In the genomic region with DNA sequence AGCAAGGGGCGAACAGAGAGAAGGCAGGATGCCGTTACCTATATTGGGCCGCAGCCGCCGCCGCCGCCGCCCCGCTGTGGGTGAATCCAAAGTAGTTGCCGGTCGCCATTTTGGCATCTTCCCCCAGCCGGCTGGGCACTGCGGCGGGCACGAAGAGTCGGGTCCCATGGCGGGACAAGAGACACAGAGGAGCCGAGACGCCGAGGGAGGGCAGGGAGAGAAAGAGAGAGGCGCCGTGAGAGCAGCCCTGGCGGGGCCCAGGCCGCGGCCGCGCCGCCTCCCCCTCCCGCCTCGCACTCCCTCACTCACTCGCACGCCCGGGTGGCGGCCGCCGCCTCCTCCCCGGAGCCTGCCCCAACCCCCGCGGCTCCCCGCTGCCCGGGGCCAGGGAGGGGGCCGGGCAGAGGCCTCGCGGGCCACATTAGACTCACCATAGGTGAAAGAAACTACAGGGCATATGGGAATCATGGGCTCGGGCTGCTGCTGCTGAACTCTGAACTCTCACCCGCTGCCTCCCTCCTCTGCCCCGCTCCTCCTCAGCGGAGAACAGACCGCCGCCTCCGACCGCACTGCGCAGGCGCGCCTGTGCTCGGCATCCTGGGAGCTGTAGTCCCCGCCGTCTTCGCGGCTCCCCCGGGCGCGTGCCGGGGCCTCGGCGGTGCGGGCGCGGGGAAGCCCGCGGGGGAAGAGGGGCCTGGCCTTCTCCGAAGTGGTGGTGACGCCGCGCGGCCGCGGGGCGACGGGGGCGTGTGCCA, we compare ENCODE assay signal across 1 cellular context.
TF ChIP-seq lines count a peak whose summit lies in the region.

Gene ZFR (minus strand): TSS at position 550 of the 755 bp plus-strand sequence. CDS start 82 bp downstream, at position 468.

TF ChIP-seq in HEK293, 187 proteins besides CTCF, POLR2A, EP300 and RAD21 (continued from another document and continues in another):
- peak; percentile 13; the same call in 1 of the 2 replicates for TF ChIP-seq ZBTB11 (tag by site-specific recombination; conservative IDR thresholded peaks at IDR 0.05; ENCODE audit: low read depth)
- no peak for TF ChIP-seq ZNF133 (tag by site-specific recombination; IDR thresholded peaks at IDR 0.05)
- peak; percentile 24; the same call in 1 of the 2 replicates for TF ChIP-seq KLF9 (tag by site-specific recombination; IDR thresholded peaks at IDR 0.05; ENCODE audit: low read depth)
- no peak for TF ChIP-seq ZNF677 (tag by site-specific recombination; IDR thresholded peaks at IDR 0.05)
- no peak for TF ChIP-seq ZNF426 (tag by site-specific recombination; IDR thresholded peaks at IDR 0.05)
- no peak for TF ChIP-seq ZNF138 (tag by site-specific recombination; IDR thresholded peaks at IDR 0.05; ENCODE audit: borderline replicate concordance)
- peak; percentile 58; the same call in 1 of the 2 replicates for TF ChIP-seq KLF7 (tag by site-specific recombination; IDR thresholded peaks at IDR 0.05; ENCODE audit: borderline replicate concordance)
- TF ChIP-seq, protein P1, sequence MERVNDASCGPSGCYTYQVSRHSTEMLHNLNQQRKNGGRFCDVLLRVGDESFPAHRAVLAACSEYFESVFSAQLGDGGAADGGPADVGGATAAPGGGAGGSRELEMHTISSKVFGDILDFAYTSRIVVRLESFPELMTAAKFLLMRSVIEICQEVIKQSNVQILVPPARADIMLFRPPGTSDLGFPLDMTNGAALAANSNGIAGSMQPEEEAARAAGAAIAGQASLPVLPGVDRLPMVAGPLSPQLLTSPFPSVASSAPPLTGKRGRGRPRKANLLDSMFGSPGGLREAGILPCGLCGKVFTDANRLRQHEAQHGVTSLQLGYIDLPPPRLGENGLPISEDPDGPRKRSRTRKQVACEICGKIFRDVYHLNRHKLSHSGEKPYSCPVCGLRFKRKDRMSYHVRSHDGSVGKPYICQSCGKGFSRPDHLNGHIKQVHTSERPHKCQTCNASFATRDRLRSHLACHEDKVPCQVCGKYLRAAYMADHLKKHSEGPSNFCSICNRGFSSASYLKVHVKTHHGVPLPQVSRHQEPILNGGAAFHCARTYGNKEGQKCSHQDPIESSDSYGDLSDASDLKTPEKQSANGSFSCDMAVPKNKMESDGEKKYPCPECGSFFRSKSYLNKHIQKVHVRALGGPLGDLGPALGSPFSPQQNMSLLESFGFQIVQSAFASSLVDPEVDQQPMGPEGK (tag by site-specific recombination; IDR thresholded peaks at IDR 0.05), result 0 out of 2 replicates have a peak, but pooled peaks have one; percentile 10
- 0 out of 2 replicates have a peak, but pooled peaks have one; percentile 33 for TF ChIP-seq ZNF184 (tag by site-specific recombination; IDR thresholded peaks at IDR 0.05)
- TF ChIP-seq GLIS2 (tag by site-specific recombination; IDR thresholded peaks at IDR 0.05), result peak; percentile 57
- TF ChIP-seq REST (tag by site-specific recombination; IDR thresholded peaks at IDR 0.05), result 0 out of 2 replicates have a peak, but pooled peaks have one; percentile 29
- no peak for TF ChIP-seq ZBTB48 (tag by site-specific recombination; IDR thresholded peaks at IDR 0.05)
- TF ChIP-seq ZNF449 (tag by site-specific recombination; IDR thresholded peaks at IDR 0.05), result peak; percentile 79; the same call in 1 of the 2 replicates
- peak; percentile 70 for TF ChIP-seq GLIS1 (tag by site-specific recombination; IDR thresholded peaks at IDR 0.05)
- TF ChIP-seq, protein P2, sequence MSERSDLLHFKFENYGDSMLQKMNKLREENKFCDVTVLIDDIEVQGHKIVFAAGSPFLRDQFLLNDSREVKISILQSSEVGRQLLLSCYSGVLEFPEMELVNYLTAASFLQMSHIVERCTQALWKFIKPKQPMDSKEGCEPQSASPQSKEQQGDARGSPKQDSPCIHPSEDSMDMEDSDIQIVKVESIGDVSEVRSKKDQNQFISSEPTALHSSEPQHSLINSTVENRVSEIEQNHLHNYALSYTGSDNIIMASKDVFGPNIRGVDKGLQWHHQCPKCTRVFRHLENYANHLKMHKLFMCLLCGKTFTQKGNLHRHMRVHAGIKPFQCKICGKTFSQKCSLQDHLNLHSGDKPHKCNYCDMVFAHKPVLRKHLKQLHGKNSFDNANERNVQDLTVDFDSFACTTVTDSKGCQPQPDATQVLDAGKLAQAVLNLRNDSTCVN (tag by site-specific recombination; optimal IDR thresholded peaks at IDR 0.05), result peak; percentile 98
- TF ChIP-seq SP3 (tag by site-specific recombination; IDR thresholded peaks at IDR 0.05), result peak; percentile 70
- peak; percentile 94 for TF ChIP-seq ZBTB20 (tag by site-specific recombination; IDR thresholded peaks at IDR 0.05)
- TF ChIP-seq ZXDB (tag by site-specific recombination; IDR thresholded peaks at IDR 0.05), result peak; percentile 57
- TF ChIP-seq, protein P3, sequence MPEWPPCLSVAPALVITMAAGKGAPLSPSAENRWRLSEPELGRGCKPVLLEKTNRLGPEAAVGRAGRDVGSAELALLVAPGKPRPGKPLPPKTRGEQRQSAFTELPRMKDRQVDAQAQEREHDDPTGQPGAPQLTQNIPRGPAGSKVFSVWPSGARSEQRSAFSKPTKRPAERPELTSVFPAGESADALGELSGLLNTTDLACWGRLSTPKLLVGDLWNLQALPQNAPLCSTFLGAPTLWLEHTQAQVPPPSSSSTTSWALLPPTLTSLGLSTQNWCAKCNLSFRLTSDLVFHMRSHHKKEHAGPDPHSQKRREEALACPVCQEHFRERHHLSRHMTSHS (tag by site-specific recombination; IDR thresholded peaks at IDR 0.05), result no peak
- peak; percentile 77 for TF ChIP-seq ZFHX2 (tag by site-specific recombination; conservative IDR thresholded peaks at IDR 0.05)
- peak; percentile 57 for TF ChIP-seq KLF16 (tag by site-specific recombination; IDR thresholded peaks at IDR 0.05)
- TF ChIP-seq ZNF660 (tag by site-specific recombination; IDR thresholded peaks at IDR 0.05), result peak; percentile 80
- peak; percentile 65 for TF ChIP-seq KLF1 (tag by site-specific recombination; IDR thresholded peaks at IDR 0.05)
- TF ChIP-seq ZNF341 (tag by site-specific recombination; IDR thresholded peaks at IDR 0.05; ENCODE audit: low read depth), result 0 out of 2 replicates have a peak, but pooled peaks have one; percentile 70
- TF ChIP-seq HOXD13 (CRISPR knock-in tag; IDR thresholded peaks at IDR 0.05; ENCODE audit: borderline replicate concordance), result peak; percentile 62; the same call in 1 of the 2 replicates
- TF ChIP-seq ZNF324 (tag by site-specific recombination; IDR thresholded peaks at IDR 0.05), result peak; percentile 49; the same call in 1 of the 2 replicates
- TF ChIP-seq ZNF335 (tag by site-specific recombination; conservative IDR thresholded peaks at IDR 0.05), result peak; percentile 50
- TF ChIP-seq EGR2 (tag by site-specific recombination; IDR thresholded peaks at IDR 0.05; ENCODE audit: low read depth), result peak; percentile 6; the same call in 1 of the 2 replicates
- peak; percentile 47 for TF ChIP-seq ZBTB8A (tag by site-specific recombination; IDR thresholded peaks at IDR 0.05)
- peak; percentile 90; the same call in 1 of the 2 replicates for TF ChIP-seq ZNF561 (tag by site-specific recombination; IDR thresholded peaks at IDR 0.05; ENCODE audit: borderline replicate concordance)
- TF ChIP-seq PRDM10 (tag by site-specific recombination; IDR thresholded peaks at IDR 0.05), result peak; percentile 66
- TF ChIP-seq ZSCAN23 (tag by site-specific recombination; IDR thresholded peaks at IDR 0.05), result no peak
- TF ChIP-seq, protein P4, sequence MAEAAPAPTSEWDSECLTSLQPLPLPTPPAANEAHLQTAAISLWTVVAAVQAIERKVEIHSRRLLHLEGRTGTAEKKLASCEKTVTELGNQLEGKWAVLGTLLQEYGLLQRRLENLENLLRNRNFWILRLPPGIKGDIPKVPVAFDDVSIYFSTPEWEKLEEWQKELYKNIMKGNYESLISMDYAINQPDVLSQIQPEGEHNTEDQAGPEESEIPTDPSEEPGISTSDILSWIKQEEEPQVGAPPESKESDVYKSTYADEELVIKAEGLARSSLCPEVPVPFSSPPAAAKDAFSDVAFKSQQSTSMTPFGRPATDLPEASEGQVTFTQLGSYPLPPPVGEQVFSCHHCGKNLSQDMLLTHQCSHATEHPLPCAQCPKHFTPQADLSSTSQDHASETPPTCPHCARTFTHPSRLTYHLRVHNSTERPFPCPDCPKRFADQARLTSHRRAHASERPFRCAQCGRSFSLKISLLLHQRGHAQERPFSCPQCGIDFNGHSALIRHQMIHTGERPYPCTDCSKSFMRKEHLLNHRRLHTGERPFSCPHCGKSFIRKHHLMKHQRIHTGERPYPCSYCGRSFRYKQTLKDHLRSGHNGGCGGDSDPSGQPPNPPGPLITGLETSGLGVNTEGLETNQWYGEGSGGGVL (tag by site-specific recombination; IDR thresholded peaks at IDR 0.05), result peak; percentile 42
